Comparison of ENCODE assay signal across 1 cellular context in genomic region chr5:1480217-1480616, GRCh38.
TF ChIP-seq lines count a peak whose summit lies in the region.

No MANE protein-coding gene starts in this region.

TF ChIP-seq in GM23338, 12 proteins besides CTCF, POLR2A, EP300 and RAD21 (continued from another document):
- no peak for TF ChIP-seq ETS1 (IDR thresholded peaks at IDR 0.05)
- TF ChIP-seq, protein P1, sequence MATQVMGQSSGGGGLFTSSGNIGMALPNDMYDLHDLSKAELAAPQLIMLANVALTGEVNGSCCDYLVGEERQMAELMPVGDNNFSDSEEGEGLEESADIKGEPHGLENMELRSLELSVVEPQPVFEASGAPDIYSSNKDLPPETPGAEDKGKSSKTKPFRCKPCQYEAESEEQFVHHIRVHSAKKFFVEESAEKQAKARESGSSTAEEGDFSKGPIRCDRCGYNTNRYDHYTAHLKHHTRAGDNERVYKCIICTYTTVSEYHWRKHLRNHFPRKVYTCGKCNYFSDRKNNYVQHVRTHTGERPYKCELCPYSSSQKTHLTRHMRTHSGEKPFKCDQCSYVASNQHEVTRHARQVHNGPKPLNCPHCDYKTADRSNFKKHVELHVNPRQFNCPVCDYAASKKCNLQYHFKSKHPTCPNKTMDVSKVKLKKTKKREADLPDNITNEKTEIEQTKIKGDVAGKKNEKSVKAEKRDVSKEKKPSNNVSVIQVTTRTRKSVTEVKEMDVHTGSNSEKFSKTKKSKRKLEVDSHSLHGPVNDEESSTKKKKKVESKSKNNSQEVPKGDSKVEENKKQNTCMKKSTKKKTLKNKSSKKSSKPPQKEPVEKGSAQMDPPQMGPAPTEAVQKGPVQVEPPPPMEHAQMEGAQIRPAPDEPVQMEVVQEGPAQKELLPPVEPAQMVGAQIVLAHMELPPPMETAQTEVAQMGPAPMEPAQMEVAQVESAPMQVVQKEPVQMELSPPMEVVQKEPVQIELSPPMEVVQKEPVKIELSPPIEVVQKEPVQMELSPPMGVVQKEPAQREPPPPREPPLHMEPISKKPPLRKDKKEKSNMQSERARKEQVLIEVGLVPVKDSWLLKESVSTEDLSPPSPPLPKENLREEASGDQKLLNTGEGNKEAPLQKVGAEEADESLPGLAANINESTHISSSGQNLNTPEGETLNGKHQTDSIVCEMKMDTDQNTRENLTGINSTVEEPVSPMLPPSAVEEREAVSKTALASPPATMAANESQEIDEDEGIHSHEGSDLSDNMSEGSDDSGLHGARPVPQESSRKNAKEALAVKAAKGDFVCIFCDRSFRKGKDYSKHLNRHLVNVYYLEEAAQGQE (IDR thresholded peaks at IDR 0.05; ENCODE audit: unreplicated experiment): no peak
TF ChIP-seq in GM23338: peak in this region for 1.
